ENCODE assay signal across 14 cellular contexts in the genomic region with DNA sequence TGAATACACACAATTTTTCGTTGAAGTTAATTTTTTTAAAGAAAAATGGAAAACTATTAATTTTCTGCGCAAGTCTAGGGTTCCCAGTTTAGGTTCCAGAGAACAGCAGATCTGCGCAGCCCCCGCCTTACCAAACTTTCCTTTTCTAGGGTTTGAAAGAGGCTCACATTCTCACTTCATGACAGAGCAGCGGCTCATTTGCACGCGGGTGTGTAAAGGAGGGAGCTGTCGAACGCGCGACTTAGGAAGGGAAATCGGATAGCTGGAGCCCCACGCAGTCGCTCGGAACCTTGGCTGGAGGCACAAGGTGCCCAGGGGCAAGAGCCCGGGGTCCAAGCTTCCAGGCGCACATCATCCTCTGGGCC.
DNase-seq lines count a peak whose midpoint lies in the region; ATAC-seq, FAIRE-seq and TF ChIP-seq lines count a peak whose summit lies in the region.
"Had no signal": no experiment of that assay in that cellular context is flagged by ENCODE, and none has a peak within 500 bp of the region (broad histone marks: within the 10 kb centered on the region; RNA-seq: fewer than 3 reads in every experiment).

No MANE protein-coding gene starts in this region.

- no peak for ATAC-seq in sciatic nerve
- no peak for ATAC-seq in GM21619 (IDR thresholded peaks at IDR 0.05; ENCODE audit: unreplicated experiment)
- ATAC-seq: lower lobe of right lung, right cardiac atrium had no signal

- TF ChIP-seq CTCF in left ventricle myocardium inferior (IDR thresholded peaks at IDR 0.05; ENCODE audit: borderline replicate concordance) = no peak
- no peak for TF ChIP-seq CTCF in astrocyte (IDR thresholded peaks at IDR 0.05; ENCODE audit: insufficient read depth, low read depth, low read length)
- no peak for TF ChIP-seq CTCF in type B pancreatic cell (conservative IDR thresholded peaks at IDR 0.05)

- H4K20me1 ChIP-seq in astrocyte (ENCODE audit: insufficient read depth, low read length) = peaks cover 7% of the 10 kb centered on the region

- peaks cover 69% of the 10 kb centered on the region for H3K79me2 ChIP-seq in astrocyte (ENCODE audit: insufficient read depth, low read length)

- H3K4me2 ChIP-seq in astrocyte (ENCODE audit: low read length) = peak overlapping the region; percentile 93

- H3K27ac ChIP-seq in left ventricle myocardium inferior (replicated peaks) (no peak overlapping the region), astrocyte (ENCODE audit: low read depth, low read length) (peak overlapping the region; percentile 49)
- H3K27ac ChIP-seq: lower lobe of right lung had no signal

- H2AFZ ChIP-seq in astrocyte (ENCODE audit: low read depth, low read length) = peak overlapping the region; percentile 76

- FAIRE-seq in astrocyte (lab: Jason Lieb, UNC) = no peak
- FAIRE-seq: GM19239 had no signal

- no peak overlapping the region for H3K4me3 Mint-ChIP-seq in astrocyte (ENCODE audit: unreplicated experiment)
- peak overlapping the region; percentile 56 for H3K4me3 Mint-ChIP-seq in type B pancreatic cell

- H3K4me1 ChIP-seq in left ventricle myocardium inferior = peaks cover 29% of the 10 kb centered on the region
- peaks cover 10% of the 10 kb centered on the region for H3K4me1 ChIP-seq in astrocyte (ENCODE audit: insufficient read depth, low read length)
- peaks cover 11% of the 10 kb centered on the region for H3K4me1 ChIP-seq in iPS-15b (ENCODE audit: control insufficient read depth, insufficient read depth, low read length)

- intact Hi-C loops in left ventricle myocardium inferior (cut with micrococcal nuclease) = loop anchor here (5.0 to 10.0 kb wide), 2 partner anchors 539 to 902 kb away; no protein-coding TSS in a partner anchor
- intact Hi-C loops in cardiac septum (cut with DNase I) = loop anchor here (5.0 to 10.0 kb wide), 2 partner anchors 542 to 1259 kb away; no protein-coding TSS in a partner anchor
- intact Hi-C loops in sciatic nerve (cut with DNase I) = loop anchor here (5.0 kb wide), 1 partner anchor 542 kb away; no protein-coding TSS in a partner anchor

- no peak for DNase-seq in left ventricle myocardium inferior
- DNase-seq in cardiac septum (ENCODE audit: low spot score) = no peak
- DNase-seq in astrocyte (ENCODE audit: low read depth) = no peak
- DNase-seq in type B pancreatic cell (ENCODE audit: extremely low spot score, unreplicated experiment) = no peak
- no peak for DNase-seq in sciatic nerve (ENCODE audit: low spot score)
- DNase-seq in OCI-M1 (lab: John Stamatoyannopoulos, UW) = no peak
- DNase-seq: activated effector memory CD4-positive, alpha-beta T cell treated with Interleukin-2 at 50 U/mL for 16 hours; lower lobe of right lung; right cardiac atrium had no signal

- H3K4me3 ChIP-seq in left ventricle myocardium inferior (peak overlapping the region; percentile 28), astrocyte (ENCODE audit: insufficient read depth, low read depth, low read length) (peak overlapping the region; percentile 60), iPS-15b (ENCODE audit: low read depth, low read length) (peak overlapping the region; percentile 69)
- H3K4me3 ChIP-seq: lower lobe of right lung had no signal

- H3K27me3 ChIP-seq in left ventricle myocardium inferior (ENCODE audit: low read depth) (peaks cover 100% of the 10 kb centered on the region), astrocyte (ENCODE audit: insufficient read depth, low read length) (peaks cover 63% of the 10 kb centered on the region), iPS-15b (ENCODE audit: control insufficient read depth, insufficient read depth, low read length) (peaks cover 98% of the 10 kb centered on the region)

- H3K4me1 Mint-ChIP-seq in astrocyte (ENCODE audit: low read depth, unreplicated experiment) (no peaks in the 10 kb centered on the region), type B pancreatic cell (ENCODE audit: unreplicated experiment) (no peaks in the 10 kb centered on the region)

- H3K27me3 Mint-ChIP-seq in astrocyte (ENCODE audit: low read depth, unreplicated experiment) (peaks cover 84% of the 10 kb centered on the region), type B pancreatic cell (peaks cover 99% of the 10 kb centered on the region)

- no peaks in the 10 kb centered on the region for H3K36me3 Mint-ChIP-seq in astrocyte (ENCODE audit: low read depth, unreplicated experiment)
- H3K36me3 Mint-ChIP-seq in type B pancreatic cell = no peaks in the 10 kb centered on the region

- H3K27ac Mint-ChIP-seq in astrocyte (ENCODE audit: unreplicated experiment) (peak overlapping the region; percentile 53), type B pancreatic cell (no peak overlapping the region)

- peaks cover 14% of the 10 kb centered on the region for H3K9me3 Mint-ChIP-seq in astrocyte (ENCODE audit: unreplicated experiment)
- H3K9me3 Mint-ChIP-seq in type B pancreatic cell = no peaks in the 10 kb centered on the region
- H3K9me3 Mint-ChIP-seq: neural crest cell had no signal

- H3K9ac ChIP-seq in astrocyte (ENCODE audit: low read length) = peak overlapping the region; percentile 81
- H3K9ac ChIP-seq in iPS-15b (ENCODE audit: low read depth, low read length) = no peak overlapping the region

- H3K36me3 ChIP-seq in left ventricle myocardium inferior (no peaks in the 10 kb centered on the region), astrocyte (ENCODE audit: insufficient read depth, low read length) (no peaks in the 10 kb centered on the region), iPS-15b (ENCODE audit: control insufficient read depth, insufficient read depth, low read length) (no peaks in the 10 kb centered on the region)
- H3K36me3 ChIP-seq: lower lobe of right lung had no signal

- H3K9me3 ChIP-seq in left ventricle myocardium inferior (replicated peaks) (no peaks in the 10 kb centered on the region), astrocyte (ENCODE audit: insufficient read depth, low read depth, low read length) (no peaks in the 10 kb centered on the region), iPS-15b (ENCODE audit: control insufficient read depth, insufficient read depth, low read length) (no peaks in the 10 kb centered on the region)
- H3K9me3 ChIP-seq: Caco-2, lower lobe of right lung had no signal
